Comparison of ENCODE assay signal across 8 cellular contexts in genomic region chr13:26221721-26222522, GRCh38. TPM values are rescaled to one million over a fixed set of nuclear protein-coding genes. Genes with fewer than 3 reads are reported as not detected.
DNase-seq lines count a peak whose midpoint lies in the region; TF ChIP-seq lines count a peak whose summit lies in the region.

RNF6 (minus strand) TSS chr13:26222314; CDS start chr13:26219649, 2,665 bp downstream.

- H3K4me1 ChIP-seq in effector memory CD4-positive, alpha-beta T cell (ENCODE audit: control insufficient read depth, insufficient read depth, low read length, poor library complexity, severe bottlenecking) = peaks cover 18% of the 10 kb centered on the region

- H3K4me3 ChIP-seq in effector memory CD4-positive, alpha-beta T cell (ENCODE audit: insufficient read depth, low read depth, low read length, poor library complexity, severe bottlenecking) = peak within 1 kb of the TSS; percentile 98

- DNase-seq in COLO668 (lab: John Stamatoyannopoulos, UW; ENCODE audit: unreplicated experiment) (peak; percentile 98), GM20000 (ENCODE audit: low spot score) (peak; percentile 95), HT-29 (ENCODE audit: low spot score) (peak; percentile 100), NOMO-1 (lab: John Stamatoyannopoulos, UW; ENCODE audit: unreplicated experiment in 2 of 2) (peak; percentile 94 to 98), lung microvascular endothelial cell (ENCODE audit: low read depth in 2 of 2) (peak; percentile 93 to 99)
- peak; percentile 76 to 86 (median 81) for DNase-seq in effector memory CD4-positive, alpha-beta T cell
- peak; percentile 71 to 78 (median 72) for DNase-seq in stimulated activated CD4-positive, alpha-beta T cell treated with anti-CD3 and anti-CD28 coated beads, TNF-alpha, amount 100 ng/mL, for 48 hours (ENCODE audit: low read depth in 3 of 3)

- peak within 1 kb of the TSS; percentile 97 for H3K27ac ChIP-seq in effector memory CD4-positive, alpha-beta T cell (ENCODE audit: insufficient read depth, low read length, poor library complexity, severe bottlenecking)

- H3K36me3 ChIP-seq in effector memory CD4-positive, alpha-beta T cell (ENCODE audit: control insufficient read depth, insufficient read depth, low read length) = peaks cover 28% of the 10 kb centered on the region

- no peak for TF ChIP-seq CTCF in GM20000 (IDR thresholded peaks at IDR 0.05; ENCODE audit: extremely low read depth, missing control alignments)

- CTCF ChIA-PET in activated CD8-positive, alpha-beta memory T cell treated with anti-CD3 and anti-CD28 coated beads for 36 hours (lab: Charles Lee) = interaction anchor here (2.0 kb wide), 1 partner anchor 36 kb away, joined by 17 read pairs; no protein-coding TSS in a partner anchor

- POLR2A ChIA-PET in activated CD8-positive, alpha-beta memory T cell treated with anti-CD3 and anti-CD28 coated beads for 36 hours (lab: Charles Lee) = interaction anchor here (1.1 to 1.6 kb wide), 3 partner anchors 11 to 36 kb away, joined by 3 to 8 read pairs (median 5); no protein-coding TSS in a partner anchor

- H3K27me3 ChIP-seq in effector memory CD4-positive, alpha-beta T cell (replicated peaks; ENCODE audit: control insufficient read depth, insufficient read depth, low read length, poor library complexity, severe bottlenecking) = no peaks in the 10 kb centered on the region

- H3K9me3 ChIP-seq in effector memory CD4-positive, alpha-beta T cell (ENCODE audit: control insufficient read depth, low read length) = no peaks in the 10 kb centered on the region

RNA-seq across cellular contexts. Expression of gene RNF6, which starts in this region (rescaled TPM):
- total RNA-seq in HT-29 (2014; rRNA removed; shearing (Covaris generic)) = 50.3 and 55.6 TPM in 2 replicates
- 10 to 100 TPM; 53.3 to 53.5 TPM for total RNA-seq in activated CD8-positive, alpha-beta memory T cell treated with anti-CD3 and anti-CD28 coated beads for 36 hours
- 27.7 and 44.8 TPM in 2 replicates for total RNA-seq in lung microvascular endothelial cell

Comparison
In these comparisons a context has a peak if more than half of its experiments do, and no peak if none do; other contexts are left out.
1. Peak in every context shown above with its lines: DNase-seq, H3K4me3 ChIP-seq and H3K27ac ChIP-seq.